In the genomic region with DNA sequence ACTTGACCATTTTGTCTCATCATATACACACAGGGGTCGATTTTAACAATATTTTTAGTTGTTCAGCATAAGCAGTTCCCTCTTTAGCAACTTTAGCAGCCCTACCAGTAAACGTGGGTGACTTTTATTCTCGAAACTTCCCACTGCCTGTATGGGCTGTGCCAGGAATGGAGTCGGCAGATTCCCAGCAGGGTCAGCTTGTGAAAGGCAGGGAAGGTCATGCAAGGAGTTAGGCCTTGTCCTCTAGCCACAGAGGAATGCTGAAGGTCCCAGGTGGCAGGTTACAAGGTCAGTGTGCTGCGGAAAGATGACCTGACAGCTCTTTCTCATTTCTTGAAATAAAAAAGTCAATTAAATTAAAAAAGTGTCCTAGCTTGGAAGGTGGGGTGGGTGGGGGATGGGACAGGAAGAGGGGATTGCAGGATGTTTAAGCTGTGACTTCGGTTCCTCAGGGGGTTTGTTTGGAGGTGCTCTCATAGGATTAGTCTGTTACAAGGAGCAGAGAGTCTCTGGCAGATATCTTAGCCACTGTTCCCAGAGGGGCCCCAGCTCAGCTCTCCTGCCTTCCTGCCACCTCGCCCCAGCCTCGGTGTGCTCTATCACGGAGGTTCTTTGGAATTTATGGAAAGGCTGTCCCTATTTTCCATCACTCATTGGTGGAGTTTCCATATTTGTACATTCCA, we compare ENCODE assay signal across 28 cellular contexts. TPM values are rescaled to one million over a fixed set of nuclear protein-coding genes. Genes with fewer than 3 reads are reported as not detected.
DNase-seq lines count a peak whose midpoint lies in the region; FAIRE-seq and TF ChIP-seq lines count a peak whose summit lies in the region.
"Had no signal": no experiment of that assay in that cellular context is flagged by ENCODE, and none has a peak within 500 bp of the region (broad histone marks: within the 10 kb centered on the region; RNA-seq: fewer than 3 reads in every experiment).

No MANE protein-coding gene starts in this region.

- no peaks in the 10 kb centered on the region for H3K4me1 Mint-ChIP-seq in chondrocyte (ENCODE audit: low read depth)
- H3K4me1 Mint-ChIP-seq in nephron progenitor cell = peaks cover 8% of the 10 kb centered on the region
- H3K4me1 Mint-ChIP-seq in neural progenitor cell = peaks cover 15% of the 10 kb centered on the region
- H3K4me1 Mint-ChIP-seq: CD4-positive, alpha-beta memory T cell had no signal

- H3K27me3 ChIP-seq in cardiac muscle cell = no peaks in the 10 kb centered on the region
- H3K27me3 ChIP-seq in NT2/D1 (ENCODE audit: insufficient read depth, insufficient read length) = no peaks in the 10 kb centered on the region
- H3K27me3 ChIP-seq in neural progenitor cell = no peaks in the 10 kb centered on the region

- DNase-seq in cardiac muscle cell (ENCODE audit: low read depth in 1 of 2, low spot score in 1 of 2) (peak in 1 of 2 donors; percentile 19), cardiac septum (ENCODE audit: low spot score) (no peak), NT2/D1 (ENCODE audit: low read depth, low spot score) (peak; percentile 23), chondrocyte (ENCODE audit: low spot score) (peak; percentile 35), nephron progenitor cell (no peak), NCI-H2227 (lab: John Stamatoyannopoulos, UW; ENCODE audit: unreplicated experiment) (no peak), urothelium cell line (ENCODE audit: low spot score) (no peak), neural progenitor cell (ENCODE audit: low spot score) (no peak)
- DNase-seq: C1 segment of cervical spinal cord; CD4-positive, alpha-beta memory T cell; COR-L47; DMS53; GM23248; Karpas-422; NCI-H1092 treated with DMSO at 0.1 percent for 48 hours; NCI-H1436; NCI-H187; NCI-H2081 treated with DMSO at 0.1 percent for 48 hours; NCI-H2171; NCI-H345; NCI-H510A treated with DMSO at 0.1 percent for 48 hours; PC-3; SK-N-SH had no signal

- H3K27me3 Mint-ChIP-seq in chondrocyte (ENCODE audit: low read depth) (peaks cover 5% of the 10 kb centered on the region), nephron progenitor cell (ENCODE audit: low read depth, poor library complexity) (peaks cover 5% of the 10 kb centered on the region), neural progenitor cell (ENCODE audit: insufficient read depth, low read depth) (peaks cover 6% of the 10 kb centered on the region)

- H3K4me1 ChIP-seq in cardiac muscle cell (ENCODE audit: low read depth) (peaks cover 7% of the 10 kb centered on the region), NT2/D1 (ENCODE audit: insufficient read depth, insufficient read length) (peaks cover 2% of the 10 kb centered on the region), neural progenitor cell (peaks cover 9% of the 10 kb centered on the region)
- H3K4me1 ChIP-seq: HAP-1 had no signal

- H3K4me3 ChIP-seq in cardiac muscle cell (no peak overlapping the region), NT2/D1 (ENCODE audit: insufficient read length, low read depth) (no peak overlapping the region), neural progenitor cell (no peak overlapping the region)
- H3K4me3 ChIP-seq: GM23248, HAP-1 had no signal

- H3K79me2 ChIP-seq in neural progenitor cell (ENCODE audit: low read depth) = no peaks in the 10 kb centered on the region

- no peak for FAIRE-seq in urothelium cell line (lab: Jason Lieb, UNC)
- FAIRE-seq: A204.1, G401.6 had no signal

- H3K9ac ChIP-seq in NT2/D1 (ENCODE audit: insufficient read length, low read depth) (no peak overlapping the region), neural progenitor cell (no peak overlapping the region)
- H3K9ac ChIP-seq: GM23248, SK-N-SH had no signal

- TF ChIP-seq CTCF in cardiac muscle cell (IDR thresholded peaks at IDR 0.05; ENCODE audit: low read depth, low read length) = no peak
- no peak for TF ChIP-seq CTCF in chondrocyte (IDR thresholded peaks at IDR 0.05)
- no peak for TF ChIP-seq CTCF in nephron progenitor cell (IDR thresholded peaks at IDR 0.05)
- no peak for TF ChIP-seq CTCF in neural progenitor cell (IDR thresholded peaks at IDR 0.05)

- H3K27ac Mint-ChIP-seq in chondrocyte (ENCODE audit: unreplicated experiment) = no peak overlapping the region
- peak overlapping the region; percentile 77 for H3K27ac Mint-ChIP-seq in nephron progenitor cell
- no peak overlapping the region for H3K27ac Mint-ChIP-seq in neural progenitor cell

- H4K20me1 ChIP-seq in neural progenitor cell (ENCODE audit: low read depth) = no peaks in the 10 kb centered on the region

- H3K4me2 ChIP-seq in neural progenitor cell = no peak overlapping the region
- H3K4me2 ChIP-seq: SK-N-SH had no signal

- H3K36me3 Mint-ChIP-seq in chondrocyte (ENCODE audit: low read depth) (no peaks in the 10 kb centered on the region), nephron progenitor cell (ENCODE audit: low read depth) (no peaks in the 10 kb centered on the region), neural progenitor cell (no peaks in the 10 kb centered on the region)
- H3K36me3 Mint-ChIP-seq: CD4-positive, alpha-beta memory T cell had no signal

- no peaks in the 10 kb centered on the region for H3K36me3 ChIP-seq in cardiac muscle cell
- no peaks in the 10 kb centered on the region for H3K36me3 ChIP-seq in NT2/D1 (ENCODE audit: insufficient read depth, insufficient read length, low read length)
- no peaks in the 10 kb centered on the region for H3K36me3 ChIP-seq in neural progenitor cell
- H3K36me3 ChIP-seq: HAP-1 had no signal

- no peak overlapping the region for H2AFZ ChIP-seq in neural progenitor cell (replicated peaks)
- H2AFZ ChIP-seq: GM23248 had no signal

- H3K9me3 Mint-ChIP-seq in chondrocyte (ENCODE audit: low read depth) = peaks cover 4% of the 10 kb centered on the region
- no peaks in the 10 kb centered on the region for H3K9me3 Mint-ChIP-seq in nephron progenitor cell
- no peaks in the 10 kb centered on the region for H3K9me3 Mint-ChIP-seq in neural progenitor cell

- H3F3A ChIP-seq in neural progenitor cell (ENCODE audit: low read depth) = no peaks in the 10 kb centered on the region

- H3K9me3 ChIP-seq in cardiac muscle cell (ENCODE audit: low read depth) = no peaks in the 10 kb centered on the region
- H3K9me3 ChIP-seq in NT2/D1 (ENCODE audit: insufficient read depth, low read length) = no peaks in the 10 kb centered on the region
- no peaks in the 10 kb centered on the region for H3K9me3 ChIP-seq in neural progenitor cell (ENCODE audit: low read depth)
- H3K9me3 ChIP-seq: HAP-1, SK-N-SH had no signal

- H3K27ac ChIP-seq in cardiac muscle cell = peak overlapping the region; percentile 62
- no peak overlapping the region for H3K27ac ChIP-seq in neural progenitor cell
- H3K27ac ChIP-seq: GM23248 had no signal

- intact Hi-C loops in cardiac septum (cut with DNase I) = no loop called here

- H3K4me3 Mint-ChIP-seq in chondrocyte (ENCODE audit: unreplicated experiment) (no peak overlapping the region), nephron progenitor cell (no peak overlapping the region), neural progenitor cell (no peak overlapping the region)
- H3K4me3 Mint-ChIP-seq: CD4-positive, alpha-beta memory T cell had no signal

RNA-seq across cellular contexts. Expression of a gene that starts 21.4 kb away (rescaled TPM):
- not detected in 2 replicates for total RNA-seq in cardiac muscle cell
- not detected in 2 replicates for polyA plus RNA-seq in cardiac muscle cell
- total RNA-seq in cardiac septum = 0.13 TPM
- total RNA-seq in chondrocyte = 0.17 TPM in 1 of 3 replicates, not detected in the others
- 0.56 TPM in 1 of 2 replicates, not detected in the other for total RNA-seq in neural progenitor cell (ENCODE audit: low replicate concordance)
- total RNA-seq: CD4-positive, alpha-beta memory T cell; Daoy; GM23248; PC-3 had no signal
- polyA plus RNA-seq: AG04450; CD4-positive, alpha-beta memory T cell; GM23248 had no signal

RNA-seq across cellular contexts. Expression of a gene that starts 54.8 kb away (rescaled TPM):
- total RNA-seq in cardiac muscle cell (0.04 TPM in 1 of 2 replicates, not detected in the other), cardiac septum (not detected), chondrocyte (not detected in 3 replicates), neural progenitor cell (ENCODE audit: low replicate concordance) (0.36 and 0.84 TPM in 2 replicates)
- polyA plus RNA-seq in cardiac muscle cell = 0.30 TPM in 1 of 2 replicates, not detected in the other
- total RNA-seq: Daoy, PC-3 had no signal
- polyA plus RNA-seq: AG04450, SK-N-SH had no signal

Comparison
In these comparisons a context has a peak if more than half of its experiments do, and no peak if none do; other contexts are left out.
1. DNase-seq: peak in NT2/D1 (single experiment) and chondrocyte (single experiment); none in cardiac septum (single experiment), nephron progenitor cell (single experiment), NCI-H2227 (single experiment), urothelium cell line (single experiment) and neural progenitor cell (single experiment).